10 cellular contexts compared by ENCODE assay signal in genomic region chr5:5658226-5658625, GRCh38.
DNase-seq lines count a peak whose midpoint lies in the region; ATAC-seq and TF ChIP-seq lines count a peak whose summit lies in the region.
"Had no signal": no experiment of that assay in that cellular context is flagged by ENCODE, and none has a peak within 500 bp of the region (broad histone marks: within the 10 kb centered on the region; RNA-seq: fewer than 3 reads in every experiment).

No MANE protein-coding gene starts in this region.

- no peaks in the 10 kb centered on the region for H3K36me3 Mint-ChIP-seq in natural killer cell
- H3K36me3 Mint-ChIP-seq: CD14-positive monocyte had no signal

- no peak overlapping the region for H3K4me3 Mint-ChIP-seq in natural killer cell
- H3K4me3 Mint-ChIP-seq: CD14-positive monocyte had no signal

- H3K4me3 ChIP-seq in epithelial cell of esophagus (ENCODE audit: low read length): no peak overlapping the region

- H3K27ac Mint-ChIP-seq in natural killer cell: no peak overlapping the region
- H3K27ac Mint-ChIP-seq: CD14-positive monocyte had no signal

- ATAC-seq in HG03432 (IDR thresholded peaks at IDR 0.05; ENCODE audit: unreplicated experiment): peak; percentile 58
- no peak for ATAC-seq in natural killer cell

- peak; percentile 42 for DNase-seq in GM03348 (ENCODE audit: low spot score)
- DNase-seq in epithelial cell of esophagus (ENCODE audit: low read depth): peak; percentile 27
- DNase-seq in occipital lobe (lab: John Stamatoyannopoulos, UW): peak; percentile 48
- DNase-seq in activated CD4-positive, CD25-positive, alpha-beta regulatory T cell treated with anti-CD3 and anti-CD28 coated beads, Interleukin-2, amount 50 U/mL, for 72 hours: no peak
- no peak for DNase-seq in ureter (ENCODE audit: low spot score)
- no peak for DNase-seq in NCI-H1105 treated with DMSO at 0.1 percent for 48 hours (lab: John Stamatoyannopoulos, UW)
- no peak for DNase-seq in natural killer cell
- DNase-seq: NCI-H2107 had no signal

- H3K4me1 Mint-ChIP-seq in natural killer cell: no peaks in the 10 kb centered on the region
- H3K4me1 Mint-ChIP-seq: CD14-positive monocyte had no signal

- no peaks in the 10 kb centered on the region for H3K9me3 Mint-ChIP-seq in natural killer cell

- TF ChIP-seq CTCF in epithelial cell of esophagus (IDR thresholded peaks at IDR 0.05; ENCODE audit: insufficient read depth, low read depth, low read length, missing control alignments): no peak
- no peak for TF ChIP-seq CTCF in natural killer cell (IDR thresholded peaks at IDR 0.05)

- H3K27me3 Mint-ChIP-seq in natural killer cell (ENCODE audit: low read depth in 2 of 2): peaks cover 13 to 20% of the 10 kb centered on the region in 2 donors

- intact Hi-C loops in natural killer cell (cut with micrococcal nuclease): no loop called here

Comparison
In these comparisons a context has a peak if more than half of its experiments do, and no peak if none do; other contexts are left out.
1. DNase-seq: peak in GM03348 (single experiment), epithelial cell of esophagus (single experiment) and occipital lobe (single experiment); none in activated CD4-positive, CD25-positive, alpha-beta regulatory T cell treated with anti-CD3 and anti-CD28 coated beads, Interleukin-2, amount 50 U/mL, for 72 hours (single experiment), ureter (single experiment), NCI-H1105 treated with DMSO at 0.1 percent for 48 hours (single experiment) and natural killer cell (single experiment).